ENCODE assay signal across 1 cellular context in the genomic region with DNA sequence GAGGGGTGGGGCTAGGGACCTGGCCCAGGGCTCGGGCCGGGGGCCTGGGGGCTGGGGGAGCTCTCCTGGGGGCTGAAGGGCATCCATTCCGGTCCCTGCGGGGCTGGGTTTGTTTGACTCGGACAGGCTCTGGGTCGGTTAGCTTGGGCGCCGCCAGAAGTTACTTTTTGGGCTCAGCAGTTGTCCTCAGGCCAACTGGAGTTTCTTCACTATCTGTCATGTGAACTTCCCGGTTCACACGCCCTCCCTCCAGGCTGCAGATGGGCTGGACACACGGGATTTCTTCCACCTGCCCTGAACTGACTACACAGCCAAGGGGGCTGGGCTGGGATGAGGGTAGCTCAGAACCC.
TF ChIP-seq lines count a peak whose summit lies in the region.

No MANE protein-coding gene starts in this region.

TF ChIP-seq in GM23338, 12 proteins besides CTCF, POLR2A, EP300 and RAD21:
- TF ChIP-seq, protein P1, sequence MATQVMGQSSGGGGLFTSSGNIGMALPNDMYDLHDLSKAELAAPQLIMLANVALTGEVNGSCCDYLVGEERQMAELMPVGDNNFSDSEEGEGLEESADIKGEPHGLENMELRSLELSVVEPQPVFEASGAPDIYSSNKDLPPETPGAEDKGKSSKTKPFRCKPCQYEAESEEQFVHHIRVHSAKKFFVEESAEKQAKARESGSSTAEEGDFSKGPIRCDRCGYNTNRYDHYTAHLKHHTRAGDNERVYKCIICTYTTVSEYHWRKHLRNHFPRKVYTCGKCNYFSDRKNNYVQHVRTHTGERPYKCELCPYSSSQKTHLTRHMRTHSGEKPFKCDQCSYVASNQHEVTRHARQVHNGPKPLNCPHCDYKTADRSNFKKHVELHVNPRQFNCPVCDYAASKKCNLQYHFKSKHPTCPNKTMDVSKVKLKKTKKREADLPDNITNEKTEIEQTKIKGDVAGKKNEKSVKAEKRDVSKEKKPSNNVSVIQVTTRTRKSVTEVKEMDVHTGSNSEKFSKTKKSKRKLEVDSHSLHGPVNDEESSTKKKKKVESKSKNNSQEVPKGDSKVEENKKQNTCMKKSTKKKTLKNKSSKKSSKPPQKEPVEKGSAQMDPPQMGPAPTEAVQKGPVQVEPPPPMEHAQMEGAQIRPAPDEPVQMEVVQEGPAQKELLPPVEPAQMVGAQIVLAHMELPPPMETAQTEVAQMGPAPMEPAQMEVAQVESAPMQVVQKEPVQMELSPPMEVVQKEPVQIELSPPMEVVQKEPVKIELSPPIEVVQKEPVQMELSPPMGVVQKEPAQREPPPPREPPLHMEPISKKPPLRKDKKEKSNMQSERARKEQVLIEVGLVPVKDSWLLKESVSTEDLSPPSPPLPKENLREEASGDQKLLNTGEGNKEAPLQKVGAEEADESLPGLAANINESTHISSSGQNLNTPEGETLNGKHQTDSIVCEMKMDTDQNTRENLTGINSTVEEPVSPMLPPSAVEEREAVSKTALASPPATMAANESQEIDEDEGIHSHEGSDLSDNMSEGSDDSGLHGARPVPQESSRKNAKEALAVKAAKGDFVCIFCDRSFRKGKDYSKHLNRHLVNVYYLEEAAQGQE (IDR thresholded peaks at IDR 0.05; ENCODE audit: unreplicated experiment), result no peak
